In the genomic region with DNA sequence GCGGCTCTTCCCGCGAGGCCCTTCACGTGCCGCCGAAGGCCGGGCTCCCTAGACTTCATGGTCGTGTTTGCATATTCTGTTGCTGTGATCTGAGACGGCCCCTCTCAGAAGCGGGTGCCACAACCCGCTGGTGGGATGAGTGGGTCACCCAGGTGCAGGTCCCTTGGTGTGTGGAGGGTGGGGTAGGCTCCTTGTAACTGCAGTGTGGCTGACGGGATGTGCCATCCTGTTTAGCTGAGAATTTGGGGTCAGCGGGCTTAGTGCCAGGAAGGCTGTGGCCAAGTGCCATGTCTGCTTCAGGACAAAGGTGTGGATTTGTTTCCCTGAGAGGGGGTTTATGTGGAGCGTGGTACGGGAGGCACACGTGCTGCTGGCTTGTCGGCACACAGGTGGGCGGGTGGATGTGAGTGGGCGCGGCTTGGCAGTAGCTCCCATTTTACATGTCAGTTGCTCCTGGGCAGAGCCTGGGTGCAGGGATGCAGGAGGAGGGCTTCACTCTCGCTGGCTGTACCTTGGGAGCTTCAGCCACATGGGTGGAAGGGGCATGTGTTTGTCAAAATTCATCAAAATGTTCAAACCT, we compare ENCODE assay signal across 1 cellular context.
TF ChIP-seq lines count a peak whose summit lies in the region.

No MANE protein-coding gene starts in this region.

TF ChIP-seq in HCT116, 20 proteins besides CTCF, POLR2A, EP300 and RAD21:
- TF ChIP-seq CBX3 (IDR thresholded peaks at IDR 0.05; ENCODE audit: low read depth) (no peak), EGR1 (IDR thresholded peaks at IDR 0.05; ENCODE audit: low read depth) (0 out of 2 replicates have a peak, but pooled peaks have one; percentile 39)
